29 cellular contexts compared by ENCODE assay signal in genomic region chr18:62033756-62034155, GRCh38.
"Had no signal": no experiment of that assay in that cellular context is flagged by ENCODE, and none has a peak within 500 bp of the region (broad histone marks: within the 10 kb centered on the region; RNA-seq: fewer than 3 reads in every experiment).

No MANE protein-coding gene starts in this region.

- H3K9me3 ChIP-seq: esophagus muscularis mucosa, heart right ventricle, left lung, mucosa of descending colon, prostate gland, right atrium auricular region, suprapubic skin, transverse colon, upper lobe of right lung, uterus had no signal

- DNase-seq: dermis blood vessel endothelial cell; effector memory CD4-positive, alpha-beta T cell; foreskin keratinocyte; glutamatergic neuron; heart right ventricle; hippocampal formation; left cardiac atrium; left lung; mesenchymal stem cell; mucosa of descending colon; naive B cell; stimulated activated CD4-positive, alpha-beta T cell treated with anti-CD3 and anti-CD28 coated beads, Interleukin-12 subunit alpha, Interleukin-12 subunit beta, amount 100 ng/mL, for 4 hours; stimulated activated CD4-positive, alpha-beta T cell treated with anti-CD3 and anti-CD28 coated beads, Interleukin-4, amount 100 ng/mL, for 1 hour; stimulated activated CD8-positive, alpha-beta memory T cell treated with anti-CD3 and anti-CD28 coated beads, Interleukin-4, amount 100 ng/mL, for 48 hours; stimulated activated naive CD8-positive, alpha-beta T cell treated with anti-CD3 and anti-CD28 coated beads, Interleukin-15, amount 100 ng/mL, for 72 hours; transverse colon; upper lobe of right lung; uterus had no signal

- H3K36me3 Mint-ChIP-seq: naive B cell, neural progenitor cell had no signal

- H3K9me3 Mint-ChIP-seq: stimulated activated naive CD8-positive, alpha-beta T cell treated with anti-CD3 and anti-CD28 coated beads, Interleukin-15, amount 100 ng/mL, for 72 hours had no signal

- H3K27me3 Mint-ChIP-seq: stimulated activated naive CD8-positive, alpha-beta T cell treated with anti-CD3 and anti-CD28 coated beads, Interleukin-15, amount 100 ng/mL, for 72 hours had no signal

- H3K27me3 ChIP-seq: esophagus muscularis mucosa, foreskin keratinocyte, left lung, neural progenitor cell, right atrium auricular region, suprapubic skin, transverse colon, upper lobe of right lung, uterus had no signal

- H2AFZ ChIP-seq: neural progenitor cell, parathyroid adenoma had no signal

- H3K4me3 ChIP-seq: coronary artery, esophagus muscularis mucosa, heart right ventricle, left lung, mucosa of descending colon, neural progenitor cell, prostate gland, right atrium auricular region, smooth muscle cell, suprapubic skin, transverse colon, upper lobe of right lung, uterus had no signal

- H3K4me1 Mint-ChIP-seq: naive B cell had no signal

- H3K27ac Mint-ChIP-seq: mesothelial cell of epicardium; naive B cell; neural progenitor cell; stimulated activated naive CD8-positive, alpha-beta T cell treated with anti-CD3 and anti-CD28 coated beads, Interleukin-15, amount 100 ng/mL, for 72 hours had no signal

- H3K79me2 ChIP-seq: parathyroid adenoma had no signal

- H3K4me3 Mint-ChIP-seq: mesothelial cell of epicardium; naive B cell; nephron; neural progenitor cell; stimulated activated naive CD8-positive, alpha-beta T cell treated with anti-CD3 and anti-CD28 coated beads, Interleukin-15, amount 100 ng/mL, for 72 hours had no signal

- H3K27ac ChIP-seq: coronary artery, esophagus muscularis mucosa, foreskin keratinocyte, heart right ventricle, left lung, neural progenitor cell, parathyroid adenoma, prostate gland, right atrium auricular region, suprapubic skin, transverse colon, upper lobe of right lung, uterus had no signal

- H3K4me2 ChIP-seq: neural progenitor cell, smooth muscle cell had no signal

- ATAC-seq: foreskin keratinocyte; heart right ventricle; left cardiac atrium; left lung; mucosa of descending colon; sciatic nerve; stimulated activated naive CD8-positive, alpha-beta T cell treated with anti-CD3 and anti-CD28 coated beads, Interleukin-15, amount 100 ng/mL, for 72 hours; upper lobe of right lung had no signal

- H3K36me3 ChIP-seq: esophagus muscularis mucosa, heart right ventricle, left lung, neural progenitor cell, prostate gland, right atrium auricular region, suprapubic skin, transverse colon, upper lobe of right lung, uterus had no signal

- H3K9ac ChIP-seq: neural progenitor cell, parathyroid adenoma had no signal

- H3K4me1 ChIP-seq: foreskin keratinocyte, left lung, neural progenitor cell, parathyroid adenoma, prostate gland, upper lobe of right lung had no signal
